23 cellular contexts compared by ENCODE assay signal in genomic region chr2:196984888-196985287, GRCh38. TPM values are rescaled to one million over a fixed set of nuclear protein-coding genes. Genes with fewer than 3 reads are reported as not detected.
DNase-seq lines count a peak whose midpoint lies in the region; ATAC-seq and TF ChIP-seq lines count a peak whose summit lies in the region.
"Had no signal": no experiment of that assay in that cellular context is flagged by ENCODE, and none has a peak within 500 bp of the region (broad histone marks: within the 10 kb centered on the region; RNA-seq: fewer than 3 reads in every experiment).

No MANE protein-coding gene starts in this region.

- H3K36me3 Mint-ChIP-seq in activated T-cell treated with anti-CD3 and anti-CD28 coated beads, Interleukin-2, amount 50 U/mL, for 72 hours (ENCODE audit: insufficient read depth in 2 of 2), result peaks cover 4 to 15% of the 10 kb centered on the region in 2 donors
- H3K36me3 Mint-ChIP-seq in dendritic cell treated with granulocyte-macrophage colony-stimulating factor and Interleukin-4, amounts not matched to agents 40 ng/mL and 50 ng/mL, for 4 days (ENCODE audit: low read depth), result peaks cover 31% of the 10 kb centered on the region
- peaks cover 33% of the 10 kb centered on the region for H3K36me3 Mint-ChIP-seq in stimulated activated memory B cell treated with anti-CD40 and anti-IgM and Interleukin-4, amounts not matched to agents 10 μg/mL and 1 μg/mL and 100 μg/mL, for 72 hours

- H3K4me3 Mint-ChIP-seq in activated T-cell treated with anti-CD3 and anti-CD28 coated beads, Interleukin-2, amount 50 U/mL, for 72 hours, result no peak overlapping the region
- H3K4me3 Mint-ChIP-seq in dendritic cell treated with granulocyte-macrophage colony-stimulating factor and Interleukin-4, amounts not matched to agents 40 ng/mL and 50 ng/mL, for 4 days, result no peak overlapping the region
- H3K4me3 Mint-ChIP-seq in stimulated activated memory B cell treated with anti-CD40 and anti-IgM and Interleukin-4, amounts not matched to agents 10 μg/mL and 1 μg/mL and 100 μg/mL, for 72 hours, result no peak overlapping the region

- no peaks in the 10 kb centered on the region for H3K27me3 ChIP-seq in HL-60 (ENCODE audit: insufficient read depth, poor library complexity, severe bottlenecking)
- H3K27me3 ChIP-seq: Peyer's patch had no signal

- H3K4me3 ChIP-seq in HL-60 (replicated peaks; ENCODE audit: insufficient read depth, low read length), result no peak overlapping the region
- H3K4me3 ChIP-seq: Peyer's patch had no signal

- H3K9me3 Mint-ChIP-seq in activated T-cell treated with anti-CD3 and anti-CD28 coated beads, Interleukin-2, amount 50 U/mL, for 72 hours, result peaks cover 2 to 5% of the 10 kb centered on the region in 2 donors
- H3K9me3 Mint-ChIP-seq in dendritic cell treated with granulocyte-macrophage colony-stimulating factor and Interleukin-4, amounts not matched to agents 40 ng/mL and 50 ng/mL, for 4 days, result no peaks in the 10 kb centered on the region
- no peaks in the 10 kb centered on the region for H3K9me3 Mint-ChIP-seq in stimulated activated memory B cell treated with anti-CD40 and anti-IgM and Interleukin-4, amounts not matched to agents 10 μg/mL and 1 μg/mL and 100 μg/mL, for 72 hours

- ATAC-seq in activated T-cell treated with anti-CD3 and anti-CD28 coated beads, Interleukin-2, amount 50 U/mL, for 72 hours (replicated peaks in 1 of 2), result no peak
- no peak for ATAC-seq in stimulated activated memory B cell treated with anti-CD40 and anti-IgM and Interleukin-4, amounts not matched to agents 10 μg/mL and 1 μg/mL and 100 μg/mL, for 72 hours
- no peak for ATAC-seq in GM19395 (IDR thresholded peaks at IDR 0.05; ENCODE audit: unreplicated experiment)
- no peak for ATAC-seq in activated CD4-positive, CD25-positive, alpha-beta regulatory T cell treated with anti-CD3 and anti-CD28 coated beads, Interleukin-2, amount 50 U/mL, for 24 hours
- ATAC-seq: right cardiac atrium had no signal

- peak overlapping the region; percentile 80 for H3K27ac ChIP-seq in HL-60 (replicated peaks)
- H3K27ac ChIP-seq: parathyroid adenoma, Peyer's patch, VCaP had no signal

- peak overlapping the region; percentile 29 for H3K27ac Mint-ChIP-seq in activated T-cell treated with anti-CD3 and anti-CD28 coated beads, Interleukin-2, amount 50 U/mL, for 72 hours
- peak overlapping the region; percentile 68 for H3K27ac Mint-ChIP-seq in dendritic cell treated with granulocyte-macrophage colony-stimulating factor and Interleukin-4, amounts not matched to agents 40 ng/mL and 50 ng/mL, for 4 days
- H3K27ac Mint-ChIP-seq in stimulated activated memory B cell treated with anti-CD40 and anti-IgM and Interleukin-4, amounts not matched to agents 10 μg/mL and 1 μg/mL and 100 μg/mL, for 72 hours, result peak overlapping the region; percentile 10

- no peaks in the 10 kb centered on the region for H3K27me3 Mint-ChIP-seq in activated T-cell treated with anti-CD3 and anti-CD28 coated beads, Interleukin-2, amount 50 U/mL, for 72 hours (ENCODE audit: low read depth)
- H3K27me3 Mint-ChIP-seq in dendritic cell treated with granulocyte-macrophage colony-stimulating factor and Interleukin-4, amounts not matched to agents 40 ng/mL and 50 ng/mL, for 4 days, result no peaks in the 10 kb centered on the region
- H3K27me3 Mint-ChIP-seq in stimulated activated memory B cell treated with anti-CD40 and anti-IgM and Interleukin-4, amounts not matched to agents 10 μg/mL and 1 μg/mL and 100 μg/mL, for 72 hours, result no peaks in the 10 kb centered on the region
- H3K27me3 Mint-ChIP-seq: CD4-positive, CD25-positive, alpha-beta regulatory T cell had no signal

- no peak for DNase-seq in activated T-cell treated with anti-CD3 and anti-CD28 coated beads, Interleukin-2, amount 50 U/mL, for 72 hours
- no peak for DNase-seq in activated T-cell treated with anti-CD3 and anti-CD28 coated beads, Interleukin-2, amount 50 U/mL, for 48 hours
- no peak for DNase-seq in HL-60 (ENCODE audit: low read depth in 1 of 2, low spot score in 1 of 2)
- DNase-seq: activated CD8-positive, alpha-beta memory T cell treated with anti-CD3 and anti-CD28 coated beads for 24 hours; amygdala; CD4-positive, CD25-positive, alpha-beta regulatory T cell; dermis blood vessel endothelial cell; DMS53; GF-D8; left cardiac atrium; mesendoderm; NCI-H1105; NCI-H2107; NCI-H524; Peyer's patch; stimulated activated CD4-positive, alpha-beta T cell treated with anti-CD3 and anti-CD28 coated beads, Interleukin-4, amount 100 ng/mL, for 24 hours had no signal

- H3K4me1 Mint-ChIP-seq in activated T-cell treated with anti-CD3 and anti-CD28 coated beads, Interleukin-2, amount 50 U/mL, for 72 hours (ENCODE audit: low read depth), result peaks cover 57% of the 10 kb centered on the region
- peaks cover 36% of the 10 kb centered on the region for H3K4me1 Mint-ChIP-seq in dendritic cell treated with granulocyte-macrophage colony-stimulating factor and Interleukin-4, amounts not matched to agents 40 ng/mL and 50 ng/mL, for 4 days (ENCODE audit: low read depth)
- H3K4me1 Mint-ChIP-seq in stimulated activated memory B cell treated with anti-CD40 and anti-IgM and Interleukin-4, amounts not matched to agents 10 μg/mL and 1 μg/mL and 100 μg/mL, for 72 hours, result peaks cover 12% of the 10 kb centered on the region

- intact Hi-C loops in dendritic cell treated with granulocyte-macrophage colony-stimulating factor and Interleukin-4, amounts not matched to agents 40 ng/mL and 50 ng/mL, for 4 days (cut with micrococcal nuclease), result loop anchor here (5.0 kb wide), 1 partner anchor 58 kb away; the partner anchor contains the start of gene PGAP1

- TF ChIP-seq CTCF in HL-60 (IDR thresholded peaks at IDR 0.05; ENCODE audit: insufficient read depth, low read length), result no peak

RNA-seq across cellular contexts. Expression of gene PGAP1, which starts 58.4 kb away (rescaled TPM):
- total RNA-seq in activated T-cell treated with anti-CD3 and anti-CD28 coated beads, Interleukin-2, amount 50 U/mL, for 72 hours, result 10 to 100 TPM; 22.5 to 36.3 TPM

Comparison
In these comparisons a context has a peak if more than half of its experiments do, and no peak if none do; other contexts are left out.
1. H3K27ac Mint-ChIP-seq: peak in every context shown above with its lines; median percentile 68 in dendritic cell treated with granulocyte-macrophage colony-stimulating factor and Interleukin-4, amounts not matched to agents 40 ng/mL and 50 ng/mL, for 4 days; 29 in activated T-cell treated with anti-CD3 and anti-CD28 coated beads, Interleukin-2, amount 50 U/mL, for 72 hours; 10 in stimulated activated memory B cell treated with anti-CD40 and anti-IgM and Interleukin-4, amounts not matched to agents 10 μg/mL and 1 μg/mL and 100 μg/mL, for 72 hours.